10 cellular contexts compared by ENCODE assay signal in genomic region chr1:31476891-31477846, GRCh38.
DNase-seq lines count a peak whose midpoint lies in the region; ATAC-seq and TF ChIP-seq lines count a peak whose summit lies in the region.
"Had no signal": no experiment of that assay in that cellular context is flagged by ENCODE, and none has a peak within 500 bp of the region (broad histone marks: within the 10 kb centered on the region; RNA-seq: fewer than 3 reads in every experiment).

No MANE protein-coding gene starts in this region.

- peaks cover 43% of the 10 kb centered on the region for H3K27me3 Mint-ChIP-seq in stimulated activated memory B cell treated with anti-CD40 and anti-IgM and Interleukin-4, amounts not matched to agents 10 μg/mL and 1 μg/mL and 100 μg/mL, for 72 hours

- CTCF ChIA-PET in RWPE1 (lab: Yijun Ruan, JAX) = interaction anchor here (0.7 kb wide), 1 partner anchor 72 kb away, joined by 3 read pairs; no protein-coding TSS in a partner anchor

- H3K27ac Mint-ChIP-seq in stimulated activated memory B cell treated with anti-CD40 and anti-IgM and Interleukin-4, amounts not matched to agents 10 μg/mL and 1 μg/mL and 100 μg/mL, for 72 hours = no peak overlapping the region

- no peak overlapping the region for H3K4me3 Mint-ChIP-seq in stimulated activated memory B cell treated with anti-CD40 and anti-IgM and Interleukin-4, amounts not matched to agents 10 μg/mL and 1 μg/mL and 100 μg/mL, for 72 hours

- DNase-seq in NCI-H510A treated with DMSO at 0.1 percent for 48 hours (lab: John Stamatoyannopoulos, UW) = peak; percentile 10
- DNase-seq in NCI-H510A (lab: John Stamatoyannopoulos, UW) = no peak
- no peak for DNase-seq in RWPE1 (ENCODE audit: low spot score)
- no peak for DNase-seq in stimulated activated naive CD4-positive, alpha-beta T cell (lab: John Stamatoyannopoulos, UW)
- DNase-seq in NCI-H1930 (lab: John Stamatoyannopoulos, UW) = no peak
- DNase-seq: IMR-90 had no signal

- TF ChIP-seq CTCF in RWPE1 (conservative IDR thresholded peaks at IDR 0.05; ENCODE audit: low read depth) = no peak

- H3K36me3 Mint-ChIP-seq in stimulated activated memory B cell treated with anti-CD40 and anti-IgM and Interleukin-4, amounts not matched to agents 10 μg/mL and 1 μg/mL and 100 μg/mL, for 72 hours = peaks cover 8% of the 10 kb centered on the region

- POLR2A ChIA-PET in RWPE1 (lab: Yijun Ruan, JAX; ENCODE audit: low non-redundant PET) = no interaction called here

- H3K4me1 Mint-ChIP-seq in stimulated activated memory B cell treated with anti-CD40 and anti-IgM and Interleukin-4, amounts not matched to agents 10 μg/mL and 1 μg/mL and 100 μg/mL, for 72 hours = peaks cover 12% of the 10 kb centered on the region

- H3K27ac ChIP-seq in RWPE1 = peak overlapping the region; percentile 72
- H3K27ac ChIP-seq: pancreas had no signal

- ATAC-seq in HG03460 (IDR thresholded peaks at IDR 0.05; ENCODE audit: unreplicated experiment) (peak; percentile 84), GM21390 (IDR thresholded peaks at IDR 0.05; ENCODE audit: unreplicated experiment) (no peak)
- peak; percentile 57 for ATAC-seq in stimulated activated memory B cell treated with anti-CD40 and anti-IgM and Interleukin-4, amounts not matched to agents 10 μg/mL and 1 μg/mL and 100 μg/mL, for 72 hours
- ATAC-seq: pancreas had no signal

- H3K9me3 Mint-ChIP-seq in stimulated activated memory B cell treated with anti-CD40 and anti-IgM and Interleukin-4, amounts not matched to agents 10 μg/mL and 1 μg/mL and 100 μg/mL, for 72 hours = peaks cover 8% of the 10 kb centered on the region
